ENCODE assay signal across 23 cellular contexts in the genomic region with DNA sequence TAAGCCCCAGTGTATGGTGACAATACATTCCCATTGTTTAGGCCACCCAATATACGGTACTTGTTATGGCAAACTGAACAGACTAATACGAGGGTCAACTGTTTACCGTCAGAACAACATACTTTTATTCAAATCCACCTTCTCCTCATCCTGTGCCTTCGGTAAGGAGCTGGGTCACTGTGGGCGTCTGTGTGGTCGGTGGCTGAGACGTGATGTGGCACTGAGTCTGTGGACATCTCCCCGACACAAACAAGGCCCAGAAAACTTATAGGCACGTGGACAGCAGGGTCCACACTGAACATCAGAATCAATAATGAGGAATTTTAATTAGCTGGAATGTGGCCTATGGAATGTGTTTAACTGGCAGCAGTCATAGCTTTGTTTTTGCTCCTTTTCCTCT.
"Had no signal": no experiment of that assay in that cellular context is flagged by ENCODE, and none has a peak within 500 bp of the region (broad histone marks: within the 10 kb centered on the region; RNA-seq: fewer than 3 reads in every experiment).

No MANE protein-coding gene starts in this region.

- DNase-seq: activated B cell treated with CpG ODN at 0.5 μM for 24 hours; activated CD4-positive, alpha-beta T cell treated with anti-CD3 and anti-CD28 coated beads for 48 hours; activated CD4-positive, alpha-beta T cell treated with anti-CD3 and anti-CD28 coated beads, Interleukin-2, amount 50 U/mL, for 1 hour; activated CD4-positive, alpha-beta T cell treated with anti-CD3 and anti-CD28 coated beads, Interleukin-2, amount 50 U/mL, for 48 hours; activated CD8-positive, alpha-beta memory T cell treated with anti-CD3 and anti-CD28 coated beads for 24 hours; activated CD8-positive, alpha-beta memory T cell treated with anti-CD3 and anti-CD28 coated beads, Interleukin-2, amount 50 U/mL, for 4 hours; activated CD8-positive, alpha-beta T cell treated with anti-CD3 and anti-CD28 coated beads for 36 hours; activated effector memory CD4-positive, alpha-beta T cell treated with anti-CD3 and anti-CD28 coated beads, Interleukin-2, amount 50 U/mL, for 16 hours; activated naive CD4-positive, alpha-beta T cell treated with anti-CD3 and anti-CD28 coated beads for 36 hours; activated naive CD8-positive, alpha-beta T cell treated with anti-CD3 and anti-CD28 coated beads for 36 hours; activated naive CD8-positive, alpha-beta T cell treated with anti-CD3 and anti-CD28 coated beads, Interleukin-2, amount 50 U/mL, for 24 hours; activated T-cell treated with anti-CD3 and anti-CD28 coated beads, Interleukin-2, amount 50 U/mL, for 1 hour; activated T-cell treated with anti-CD3 and anti-CD28 coated beads, Interleukin-2, amount 50 U/mL, for 48 hours; brain microvascular endothelial cell; cortex of kidney; dermis blood vessel endothelial cell; effector CD8-positive, alpha-beta T cell; foreskin fibroblast; T-helper 1 cell; T-helper 17 cell; T1000; WERI-Rb-1 had no signal

- H3K27me3 ChIP-seq: brain microvascular endothelial cell had no signal

- H3K36me3 ChIP-seq: brain microvascular endothelial cell, WERI-Rb-1 had no signal

- H3K27ac ChIP-seq: brain microvascular endothelial cell, epithelial cell of prostate, WERI-Rb-1 had no signal
